27 cellular contexts compared by ENCODE assay signal in the genomic region with DNA sequence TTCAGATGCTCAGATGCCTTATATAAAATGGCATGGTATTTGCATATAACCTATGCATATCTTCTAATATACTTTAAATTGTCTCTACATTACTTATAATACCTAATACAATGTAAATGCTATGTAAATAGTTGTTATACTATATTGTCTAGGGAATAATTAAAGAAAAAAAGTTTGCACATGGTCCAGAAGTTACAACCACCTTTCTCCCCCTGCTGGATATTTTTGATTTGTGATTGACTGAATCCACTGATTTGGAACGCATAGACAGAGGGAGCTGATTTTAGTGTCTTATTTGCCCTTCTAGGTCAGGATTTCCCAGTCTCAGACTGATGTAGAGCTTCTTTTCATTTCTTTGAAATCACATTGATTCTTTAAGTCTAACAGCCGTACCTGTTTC. TPM values are rescaled to one million over a fixed set of nuclear protein-coding genes. Genes with fewer than 3 reads are reported as not detected.
A peak's percentile ranks its signal among the peaks of the same experiment; 100 is the strongest.
DNase-seq lines count a peak whose midpoint lies in the region; ATAC-seq and TF ChIP-seq lines count a peak whose summit lies in the region.
"Had no signal": no experiment of that assay in that cellular context is flagged by ENCODE, and none has a peak within 500 bp of the region (broad histone marks: within the 10 kb centered on the region; RNA-seq: fewer than 3 reads in every experiment).

No MANE protein-coding gene starts in this region.

- H3K9me3 Mint-ChIP-seq in CD4-positive, alpha-beta memory T cell, result no peaks in the 10 kb centered on the region
- no peaks in the 10 kb centered on the region for H3K9me3 Mint-ChIP-seq in glutamatergic neuron (ENCODE audit: unreplicated experiment)
- H3K9me3 Mint-ChIP-seq: H9; mesothelial cell of epicardium; stimulated activated naive B cell treated with anti-CD40 and anti-IgM and Interleukin-4, amounts not matched to agents 10 μg/mL and 1 μg/mL and 100 μg/mL, for 72 hours had no signal

- H3K9me3 ChIP-seq in A673 (ENCODE audit: low read depth, low read length, poor library complexity, severe bottlenecking) (no peaks in the 10 kb centered on the region), PC-3 (ENCODE audit: low read length) (no peaks in the 10 kb centered on the region)
- H3K9me3 ChIP-seq in CD4-positive, alpha-beta memory T cell (ENCODE audit: control insufficient read depth in 1 of 2, low read length in 2 of 2), result no peaks in the 10 kb centered on the region
- H3K9me3 ChIP-seq: heart right ventricle, SJCRH30 had no signal

- ATAC-seq in PC-3 (no peak), HG03432 (IDR thresholded peaks at IDR 0.05; ENCODE audit: unreplicated experiment) (no peak)
- ATAC-seq: heart right ventricle; stimulated activated naive B cell treated with anti-CD40 and anti-IgM and Interleukin-4, amounts not matched to agents 10 μg/mL and 1 μg/mL and 100 μg/mL, for 72 hours had no signal

- H3K36me3 ChIP-seq in A673 (ENCODE audit: insufficient read depth, low read length, poor library complexity, severe bottlenecking), result no peaks in the 10 kb centered on the region
- peaks cover 5% of the 10 kb centered on the region for H3K36me3 ChIP-seq in CD4-positive, alpha-beta memory T cell (ENCODE audit: insufficient read depth, low read length)
- no peaks in the 10 kb centered on the region for H3K36me3 ChIP-seq in PC-3 (ENCODE audit: low read depth, low read length)

- H3K4me3 ChIP-seq in A673 (ENCODE audit: low read depth, low read length, poor library complexity, severe bottlenecking), result no peak overlapping the region
- H3K4me3 ChIP-seq in CD4-positive, alpha-beta memory T cell (ENCODE audit: low read length in 2 of 2), result no peak overlapping the region
- H3K4me3 ChIP-seq in PC-3 (ENCODE audit: low read length), result no peak overlapping the region
- H3K4me3 ChIP-seq in fibroblast of mammary gland (ENCODE audit: control insufficient read depth, low read depth, low read length), result no peak overlapping the region
- H3K4me3 ChIP-seq: heart right ventricle, SJCRH30 had no signal

- no peaks in the 10 kb centered on the region for H3K79me2 ChIP-seq in PC-3 (ENCODE audit: low read length)

- peak overlapping the region in 4 of 7 donors; percentile 2 to 58 (median 14) for H3K27ac Mint-ChIP-seq in CD4-positive, alpha-beta memory T cell
- no peak overlapping the region for H3K27ac Mint-ChIP-seq in glutamatergic neuron (ENCODE audit: unreplicated experiment)
- H3K27ac Mint-ChIP-seq: H9; mesothelial cell of epicardium; stimulated activated naive B cell treated with anti-CD40 and anti-IgM and Interleukin-4, amounts not matched to agents 10 μg/mL and 1 μg/mL and 100 μg/mL, for 72 hours; type B pancreatic cell had no signal

- no peak overlapping the region for H2AFZ ChIP-seq in PC-3 (ENCODE audit: low read length)

- TF ChIP-seq CTCF in A673 (conservative IDR thresholded peaks at IDR 0.05; ENCODE audit: low read depth, low read length), result peak; percentile 30; the same call in 1 of the 2 replicates
- TF ChIP-seq CTCF in PC-3 (conservative IDR thresholded peaks at IDR 0.05; ENCODE audit: low read depth, low read length), result peak; percentile 41; the same call in 1 of the 2 replicates
- peak; percentile 11 for TF ChIP-seq CTCF in fibroblast of mammary gland (conservative IDR thresholded peaks at IDR 0.05; ENCODE audit: control insufficient read depth, insufficient read depth, low read depth, low read length)
- TF ChIP-seq CTCF in GM20000 (IDR thresholded peaks at IDR 0.05; ENCODE audit: extremely low read depth, missing control alignments), result no peak
- no peak for TF ChIP-seq CTCF in glutamatergic neuron (IDR thresholded peaks at IDR 0.05; ENCODE audit: partially characterized antibody, unreplicated experiment)

- DNase-seq in A673 (ENCODE audit: low spot score), result no peak
- no peak for DNase-seq in CD4-positive, alpha-beta memory T cell
- DNase-seq in PC-3, result peak; percentile 27
- no peak for DNase-seq in fibroblast of mammary gland (ENCODE audit: low read depth)
- no peak for DNase-seq in NCI-H1092 (lab: John Stamatoyannopoulos, UW)
- no peak for DNase-seq in GM20000 (ENCODE audit: low spot score)
- DNase-seq in glutamatergic neuron, result no peak
- DNase-seq: activated CD4-positive, alpha-beta T cell treated with anti-CD3 and anti-CD28 coated beads, Interleukin-2, amount 50 U/mL, for 1 hour; activated CD4-positive, CD25-positive, alpha-beta regulatory T cell; activated gamma-delta T cell; activated T-cell treated with anti-CD3 and anti-CD28 coated beads, Interleukin-2, amount 50 U/mL, for 1 hour; cortex of kidney; effector memory CD4-positive, alpha-beta T cell; foreskin melanocyte; H9; heart right ventricle; NCI-H1048; NCI-H187 treated with DMSO at 0.1 percent for 48 hours; NCI-H2171; NCI-H82; nucleus accumbens; SJCRH30; stimulated activated naive B cell treated with anti-CD40 and anti-IgM and Interleukin-4, amounts not matched to agents 10 μg/mL and 1 μg/mL and 100 μg/mL, for 72 hours; T-helper 1 cell had no signal

- H3K4me3 Mint-ChIP-seq in CD4-positive, alpha-beta memory T cell, result peak overlapping the region in 2 of 8 donors; percentile 6 to 61
- no peak overlapping the region for H3K4me3 Mint-ChIP-seq in glutamatergic neuron (ENCODE audit: unreplicated experiment)
- H3K4me3 Mint-ChIP-seq: H9; mesothelial cell of epicardium; stimulated activated naive B cell treated with anti-CD40 and anti-IgM and Interleukin-4, amounts not matched to agents 10 μg/mL and 1 μg/mL and 100 μg/mL, for 72 hours; type B pancreatic cell had no signal

- no peaks in the 10 kb centered on the region for H3K27me3 Mint-ChIP-seq in CD4-positive, alpha-beta memory T cell
- no peaks in the 10 kb centered on the region for H3K27me3 Mint-ChIP-seq in glutamatergic neuron (ENCODE audit: unreplicated experiment)
- H3K27me3 Mint-ChIP-seq: stimulated activated naive B cell treated with anti-CD40 and anti-IgM and Interleukin-4, amounts not matched to agents 10 μg/mL and 1 μg/mL and 100 μg/mL, for 72 hours; type B pancreatic cell had no signal

- BruUV-seq in A673 (replicated peaks; lab: Mats Ljungman, UMichigan) (no TSS peak), PC-3 (replicated peaks; lab: Mats Ljungman, UMichigan) (no TSS peak)

- no peak overlapping the region for H3K9ac ChIP-seq in PC-3 (ENCODE audit: low read length)

- no peaks in the 10 kb centered on the region for H3K9me2 ChIP-seq in PC-3 (replicated peaks; ENCODE audit: low read length)

- H3F3A ChIP-seq in PC-3 (ENCODE audit: low read length, unreplicated experiment), result no peaks in the 10 kb centered on the region

- no peak overlapping the region for H3K4me2 ChIP-seq in PC-3 (ENCODE audit: low read length)

- H3K4me1 ChIP-seq in A673 (ENCODE audit: insufficient read depth, low read length, poor library complexity, severe bottlenecking) (no peaks in the 10 kb centered on the region), PC-3 (ENCODE audit: insufficient read depth, low read length) (no peaks in the 10 kb centered on the region)
- H3K4me1 ChIP-seq in CD4-positive, alpha-beta memory T cell (ENCODE audit: insufficient read depth, low read length), result peaks cover 88% of the 10 kb centered on the region

- peaks cover 29 to 47% of the 10 kb centered on the region in 2 donors for H3K36me3 Mint-ChIP-seq in CD4-positive, alpha-beta memory T cell
- H3K36me3 Mint-ChIP-seq in glutamatergic neuron (ENCODE audit: unreplicated experiment), result no peaks in the 10 kb centered on the region

- H4K20me1 ChIP-seq in PC-3 (ENCODE audit: low read length), result no peaks in the 10 kb centered on the region

- POLR2A ChIA-PET in A673 (lab: Charles Lee; ENCODE audit: low non-redundant PET) (no interaction called here), PC-3 (lab: Charles Lee; ENCODE audit: unreplicated experiment) (interaction anchor here (0.6 kb wide), 1 partner anchor 212 kb away, joined by 5 read pairs; no protein-coding TSS in a partner anchor)
- POLR2A ChIA-PET in CD4-positive, alpha-beta memory T cell (lab: Charles Lee; ENCODE audit: partially characterized antibody), result interaction anchor here (0.8 kb wide), 1 partner anchor 31 kb away, joined by 3 read pairs; no protein-coding TSS in a partner anchor

- peaks cover 56 to 82% (median 69%) of the 10 kb centered on the region in 4 donors for H3K4me1 Mint-ChIP-seq in CD4-positive, alpha-beta memory T cell
- no peaks in the 10 kb centered on the region for H3K4me1 Mint-ChIP-seq in glutamatergic neuron (ENCODE audit: low read depth, unreplicated experiment)

- H3K27me3 ChIP-seq in A673 (replicated peaks; ENCODE audit: insufficient read depth, low read depth, low read length, poor library complexity), result no peaks in the 10 kb centered on the region
- H3K27me3 ChIP-seq in CD4-positive, alpha-beta memory T cell (ENCODE audit: insufficient read depth, low read length), result no peaks in the 10 kb centered on the region
- H3K27me3 ChIP-seq in PC-3 (ENCODE audit: low read length), result no peaks in the 10 kb centered on the region
- H3K27me3 ChIP-seq: heart right ventricle, SJCRH30 had no signal

- H3K27ac ChIP-seq in A673 (ENCODE audit: low read depth, low read length, poor library complexity, severe bottlenecking) (no peak overlapping the region), PC-3 (ENCODE audit: low read length) (no peak overlapping the region)
- no peak overlapping the region for H3K27ac ChIP-seq in CD4-positive, alpha-beta memory T cell (ENCODE audit: low read depth, low read length)
- H3K27ac ChIP-seq: heart right ventricle, SJCRH30 had no signal

- CTCF ChIA-PET in A673 (lab: Charles Lee), result no interaction called here
- CTCF ChIA-PET in CD4-positive, alpha-beta memory T cell (lab: Charles Lee; ENCODE audit: partially characterized antibody), result interaction anchor here (0.6 to 2.1 kb wide), 4 partner anchors 29 to 91 kb away, joined by 3 to 7 read pairs (median 4); no protein-coding TSS in a partner anchor
- CTCF ChIA-PET in PC-3 (lab: Charles Lee), result no interaction called here

- intact Hi-C loops in A673 (cut with micrococcal nuclease; ENCODE audit: unreplicated experiment) (no loop called here), PC-3 (cut with micrococcal nuclease) (no loop called here)
- intact Hi-C loops in CD4-positive, alpha-beta memory T cell (cut with micrococcal nuclease), result no loop called here

RNA-seq across cellular contexts. Expression of a gene that starts 31.8 kb away (rescaled TPM):
- total RNA-seq in A673 (2021) (27.3 and 32.6 TPM in 2 replicates), PC-3 (2014; rRNA removed) (31.6 and 33.9 TPM in 2 replicates), glutamatergic neuron (ENCODE audit: unreplicated experiment) (0.10 TPM)
- 10 to 100 TPM; 68.1 to 78.0 TPM for total RNA-seq in CD4-positive, alpha-beta memory T cell
- polyA plus RNA-seq in CD4-positive, alpha-beta memory T cell, result 100 to 1,000 TPM; 180 to 194 TPM

Comparison
In these comparisons a context has a peak if more than half of its experiments do, and no peak if none do; other contexts are left out.
1. CTCF ChIP-seq: peak in A673 (single experiment), PC-3 (single experiment) and fibroblast of mammary gland (single experiment); none in GM20000 (single experiment) and glutamatergic neuron (single experiment).
2. RNA of a gene that starts 31.8 kb away (total RNA-seq): 68.1 to 78.0 TPM in CD4-positive, alpha-beta memory T cell, 31.6 to 33.9 TPM in PC-3 and 27.3 to 32.6 TPM in A673; 0.10 TPM in glutamatergic neuron (single experiment); every median in the first group is over 10 times any median in the second.